Comparison of ENCODE assay signal across 8 cellular contexts in genomic region chr20:49541733-49542513, GRCh38. TPM values are rescaled to one million over a fixed set of nuclear protein-coding genes. Genes with fewer than 3 reads are reported as not detected.
DNase-seq lines count a peak whose midpoint lies in the region; ATAC-seq lines count a peak whose summit lies in the region.

No MANE protein-coding gene starts in this region.

- H3K4me1 Mint-ChIP-seq in activated naive CD4-positive, alpha-beta T cell treated with anti-CD3 and anti-CD28 coated beads for 36 hours (ENCODE audit: low read depth): no peaks in the 10 kb centered on the region

- ATAC-seq in Right ventricle myocardium inferior (peak; percentile 73), GM21526 (IDR thresholded peaks at IDR 0.05; ENCODE audit: low FRiP score, unreplicated experiment) (no peak), HG03095 (IDR thresholded peaks at IDR 0.05; ENCODE audit: unreplicated experiment) (no peak)

- no peak overlapping the region for H3K4me3 Mint-ChIP-seq in activated naive CD4-positive, alpha-beta T cell treated with anti-CD3 and anti-CD28 coated beads for 36 hours

- no peaks in the 10 kb centered on the region for H3K36me3 Mint-ChIP-seq in activated naive CD4-positive, alpha-beta T cell treated with anti-CD3 and anti-CD28 coated beads for 36 hours (ENCODE audit: low read depth)

- DNase-seq in ELF-1 (ENCODE audit: low read depth, low spot score) (peak; percentile 88), NAMALWA (ENCODE audit: low spot score) (peak; percentile 89), SK-N-DZ (ENCODE audit: low spot score) (peak; percentile 89), Right ventricle myocardium inferior (ENCODE audit: missing footprints) (peak; percentile 80), renal cortical epithelial cell (ENCODE audit: low read depth) (peak; percentile 50)
- peak; percentile 79 for DNase-seq in activated naive CD4-positive, alpha-beta T cell treated with anti-CD3 and anti-CD28 coated beads for 36 hours

- CTCF ChIA-PET in activated naive CD4-positive, alpha-beta T cell treated with anti-CD3 and anti-CD28 coated beads for 36 hours (lab: Charles Lee): interaction anchor here (0.7 to 10.7 kb wide), 17 partner anchors 10 to 354 kb away, joined by 3 to 166 read pairs (median 4); no protein-coding TSS in a partner anchor

- intact Hi-C loops in activated naive CD4-positive, alpha-beta T cell treated with anti-CD3 and anti-CD28 coated beads for 36 hours (cut with micrococcal nuclease): loop anchor here (1.0 to 10.0 kb wide), 4 partner anchors 67 to 387 kb away; no protein-coding TSS in a partner anchor
- intact Hi-C loops in Right ventricle myocardium inferior (cut with DNase I): loop anchor here (1.0 to 10.0 kb wide), 2 partner anchors 67 to 313 kb away; no protein-coding TSS in a partner anchor

- H3K27ac Mint-ChIP-seq in activated naive CD4-positive, alpha-beta T cell treated with anti-CD3 and anti-CD28 coated beads for 36 hours: no peak overlapping the region

- peaks cover 10% of the 10 kb centered on the region for H3K27me3 Mint-ChIP-seq in activated naive CD4-positive, alpha-beta T cell treated with anti-CD3 and anti-CD28 coated beads for 36 hours (ENCODE audit: low read depth)

- peaks cover 12% of the 10 kb centered on the region for H3K9me3 Mint-ChIP-seq in activated naive CD4-positive, alpha-beta T cell treated with anti-CD3 and anti-CD28 coated beads for 36 hours

RNA-seq across cellular contexts. Expression of gene PTGIS, which starts 26.0 kb away (rescaled TPM):
- 4.9 and 10.9 TPM in 2 replicates for polyA plus RNA-seq in SK-N-DZ (2014; cell fraction: cytosol; rRNA removed)
- polyA plus RNA-seq in SK-N-DZ (2014; cell fraction: nucleus; rRNA removed): 3.0 and 5.4 TPM in 2 replicates
- not detected for total RNA-seq in activated naive CD4-positive, alpha-beta T cell treated with anti-CD3 and anti-CD28 coated beads for 36 hours
- total RNA-seq in Right ventricle myocardium inferior (24.2 TPM), renal cortical epithelial cell (0.52 and 7.1 TPM in 2 replicates)

RNA-seq across cellular contexts. Expression of gene KCNB1, which starts 59.5 kb away (rescaled TPM):
- polyA plus RNA-seq in SK-N-DZ (2014; cell fraction: cytosol; rRNA removed): 3.8 and 3.9 TPM in 2 replicates
- 2.2 and 4.3 TPM in 2 replicates for polyA plus RNA-seq in SK-N-DZ (2014; cell fraction: nucleus; rRNA removed)
- total RNA-seq in activated naive CD4-positive, alpha-beta T cell treated with anti-CD3 and anti-CD28 coated beads for 36 hours: not detected
- 0.81 TPM for total RNA-seq in Right ventricle myocardium inferior
- under 0.01 and 0.30 TPM in 2 replicates for total RNA-seq in renal cortical epithelial cell
